ENCODE assay signal across 25 cellular contexts in the genomic region with DNA sequence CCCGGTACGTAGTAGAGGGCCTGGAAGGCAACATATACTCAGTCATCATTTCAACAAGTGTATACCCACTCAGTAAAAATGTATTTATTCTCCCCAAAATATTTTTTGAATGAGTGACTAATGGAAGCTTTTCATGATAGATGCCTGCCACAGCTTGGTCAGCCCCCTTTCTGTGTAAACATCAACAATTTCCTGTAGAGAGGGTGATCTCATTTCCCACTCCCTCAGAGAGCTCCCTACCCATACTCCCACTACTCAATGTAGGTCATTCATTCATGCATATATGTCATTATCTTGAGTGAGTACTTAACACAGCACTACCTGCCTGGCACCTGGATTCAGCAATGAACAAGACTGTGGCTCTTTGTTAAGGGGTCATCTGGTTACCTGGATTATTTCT.
DNase-seq lines count a peak whose midpoint lies in the region; ATAC-seq, FAIRE-seq and TF ChIP-seq lines count a peak whose summit lies in the region.
"Had no signal": no experiment of that assay in that cellular context is flagged by ENCODE, and none has a peak within 500 bp of the region (broad histone marks: within the 10 kb centered on the region; RNA-seq: fewer than 3 reads in every experiment).

No MANE protein-coding gene starts in this region.

- intact Hi-C loops in activated CD4-positive, alpha-beta T cell treated with anti-CD3 and anti-CD28 coated beads, Interleukin-2, amount 10 ng/mL, durations not matched to agents 24 days and 14 days (cut with micrococcal nuclease), result no loop called here
- intact Hi-C loops in endothelial cell of umbilical vein (cut with micrococcal nuclease), result no loop called here

- TF ChIP-seq POLR2A in endothelial cell of umbilical vein (IDR thresholded peaks at IDR 0.05; ENCODE audit: low read depth, low read length), result no peak

- no peak for TF ChIP-seq CTCF in endothelial cell of umbilical vein (IDR thresholded peaks at IDR 0.05; ENCODE audit: extremely low read depth in 1 of 2, insufficient read depth in 1 of 2, low read depth in 1 of 2, low read length in 2 of 2)

- H3K79me2 ChIP-seq in endothelial cell of umbilical vein (ENCODE audit: control insufficient read depth, insufficient read depth, low read length), result no peaks in the 10 kb centered on the region

- H3K27me3 Mint-ChIP-seq in activated CD4-positive, alpha-beta T cell treated with anti-CD3 and anti-CD28 coated beads, Interleukin-2, amount 10 ng/mL, durations not matched to agents 24 days and 14 days, result no peaks in the 10 kb centered on the region

- no peaks in the 10 kb centered on the region for H3K36me3 ChIP-seq in endothelial cell of umbilical vein (ENCODE audit: control insufficient read depth in 2 of 2, extremely low read depth in 1 of 2, insufficient read depth in 2 of 2, low read length in 2 of 2)
- H3K36me3 ChIP-seq: BE2C, SJCRH30 had no signal

- H3K27me3 ChIP-seq in endothelial cell of umbilical vein (ENCODE audit: control insufficient read depth in 2 of 2, insufficient read depth in 2 of 2, low read length in 2 of 2), result no peaks in the 10 kb centered on the region
- H3K27me3 ChIP-seq: BE2C had no signal

- no TSS peak for BruUV-seq in endothelial cell of umbilical vein (replicated peaks; lab: Mats Ljungman, UMichigan)

- dilution Hi-C loops in endothelial cell of umbilical vein (cut with MboI; ENCODE audit: extremely low pct_ligation_motif_present, low sequenced_read_pairs), result no loop called here

- H3K27ac Mint-ChIP-seq in activated CD4-positive, alpha-beta T cell treated with anti-CD3 and anti-CD28 coated beads, Interleukin-2, amount 10 ng/mL, durations not matched to agents 24 days and 14 days, result no peak overlapping the region
- H3K27ac Mint-ChIP-seq: CD14-positive monocyte; CD8-positive, alpha-beta memory T cell had no signal

- H3K9me3 Mint-ChIP-seq in activated CD4-positive, alpha-beta T cell treated with anti-CD3 and anti-CD28 coated beads, Interleukin-2, amount 10 ng/mL, durations not matched to agents 24 days and 14 days, result no peaks in the 10 kb centered on the region

- CTCF ChIA-PET in endothelial cell of umbilical vein (lab: Charles Lee), result interaction anchor here (1.0 kb wide), 2 partner anchors 9 to 82 kb away, joined by 4 to 5 read pairs; a partner anchor contains a TSS

- H3K4me1 Mint-ChIP-seq in activated CD4-positive, alpha-beta T cell treated with anti-CD3 and anti-CD28 coated beads, Interleukin-2, amount 10 ng/mL, durations not matched to agents 24 days and 14 days, result no peaks in the 10 kb centered on the region
- H3K4me1 Mint-ChIP-seq: CD14-positive monocyte; CD8-positive, alpha-beta memory T cell had no signal

- no peaks in the 10 kb centered on the region for H3K4me1 ChIP-seq in endothelial cell of umbilical vein (ENCODE audit: control insufficient read depth, extremely low read depth, insufficient read depth, low read length)
- H3K4me1 ChIP-seq: BE2C, SJCRH30 had no signal

- H3K9ac ChIP-seq in endothelial cell of umbilical vein (replicated peaks; ENCODE audit: extremely low read depth, insufficient read depth, low read length), result no peak overlapping the region

- POLR2A ChIA-PET in endothelial cell of umbilical vein (lab: Charles Lee), result interaction anchor here (1.1 kb wide), 1 partner anchor 82 kb away, joined by 3 read pairs; a partner anchor contains a TSS

- DNase-seq in activated CD4-positive, alpha-beta T cell treated with anti-CD3 and anti-CD28 coated beads, Interleukin-2, amount 10 ng/mL, durations not matched to agents 24 days and 14 days, result peak; percentile 13
- no peak for DNase-seq in activated CD4-positive, alpha-beta T cell treated with anti-CD3 and anti-CD28 coated beads for 48 hours
- DNase-seq in HT1080 (ENCODE audit: low read depth) (peak; percentile 7), endothelial cell of umbilical vein (ENCODE audit: low read depth, low spot score) (peak; percentile 51), pulmonary artery endothelial cell (ENCODE audit: low read depth, low spot score) (peak; percentile 22), ureter (ENCODE audit: low spot score) (no peak), putamen (ENCODE audit: low spot score) (no peak)
- DNase-seq: BE2C; Calu3; CD8-positive, alpha-beta memory T cell; DMS153; GF-D8; NCI-H1092 treated with DMSO at 0.1 percent for 48 hours; NCI-H146; NCI-H1930; NCI-H2227 treated with DMSO at 0.1 percent for 48 hours; NCI-H510A treated with DMSO at 0.1 percent for 48 hours; NCI-H774; SJCRH30 had no signal

- H3K27ac ChIP-seq in endothelial cell of umbilical vein (ENCODE audit: insufficient read depth, low read depth, low read length), result no peak overlapping the region
- H3K27ac ChIP-seq: SJCRH30 had no signal

- no peak overlapping the region for H2AFZ ChIP-seq in endothelial cell of umbilical vein (ENCODE audit: low read depth, low read length)

- no peak overlapping the region for H3K4me3 Mint-ChIP-seq in activated CD4-positive, alpha-beta T cell treated with anti-CD3 and anti-CD28 coated beads, Interleukin-2, amount 10 ng/mL, durations not matched to agents 24 days and 14 days
- H3K4me3 Mint-ChIP-seq: CD14-positive monocyte; CD8-positive, alpha-beta memory T cell had no signal

- no peaks in the 10 kb centered on the region for H4K20me1 ChIP-seq in endothelial cell of umbilical vein (replicated peaks; ENCODE audit: control insufficient read depth, extremely low read depth, insufficient read depth, low read length)

- no peak for FAIRE-seq in endothelial cell of umbilical vein (lab: Jason Lieb, UNC)
- FAIRE-seq: GM12891 had no signal

- no peak overlapping the region for H3K4me2 ChIP-seq in endothelial cell of umbilical vein (ENCODE audit: insufficient read depth, low read length)

- H3K9me1 ChIP-seq in endothelial cell of umbilical vein (replicated peaks; ENCODE audit: control insufficient read depth, extremely low read depth, insufficient read depth, low read length), result no peaks in the 10 kb centered on the region

- ATAC-seq in GM21737 (IDR thresholded peaks at IDR 0.05; ENCODE audit: unreplicated experiment), result no peak
- ATAC-seq: HCT116, Right ventricle myocardium inferior, SK-N-SH treated with all-trans-retinoic acid at 6 μM for 48 hours had no signal

- no peaks in the 10 kb centered on the region for H3K9me3 ChIP-seq in endothelial cell of umbilical vein (replicated peaks; ENCODE audit: control insufficient read depth, insufficient read depth, low read length)
- H3K9me3 ChIP-seq: BE2C, SJCRH30 had no signal

- H3K36me3 Mint-ChIP-seq in activated CD4-positive, alpha-beta T cell treated with anti-CD3 and anti-CD28 coated beads, Interleukin-2, amount 10 ng/mL, durations not matched to agents 24 days and 14 days (ENCODE audit: low read depth), result no peaks in the 10 kb centered on the region
- H3K36me3 Mint-ChIP-seq: CD14-positive monocyte; CD8-positive, alpha-beta memory T cell had no signal

- no peak overlapping the region for H3K4me3 ChIP-seq in endothelial cell of umbilical vein (replicated peaks in 1 of 3; ENCODE audit: insufficient read depth in 1 of 3, low read depth in 1 of 3, low read length in 3 of 3)
- H3K4me3 ChIP-seq: SJCRH30 had no signal

TF ChIP-seq in endothelial cell of umbilical vein, 7 proteins besides CTCF, POLR2A, EP300 and RAD21:
- no peak for TF ChIP-seq EZH2 (IDR thresholded peaks at IDR 0.05; ENCODE audit: borderline replicate concordance, low read depth, low read length, severe bottlenecking)
- TF ChIP-seq MYC (IDR thresholded peaks at IDR 0.05; ENCODE audit: low read depth, low read length), result no peak
- TF ChIP-seq POLR2AphosphoS5 (IDR thresholded peaks at IDR 0.05; ENCODE audit: insufficient read depth, low read depth, low read length), result no peak
- TF ChIP-seq JUN (IDR thresholded peaks at IDR 0.05; ENCODE audit: borderline replicate concordance, insufficient read depth, insufficient read length, low read depth), result peak; percentile 48
- peak; percentile 60 for TF ChIP-seq FOS (IDR thresholded peaks at IDR 0.05; ENCODE audit: borderline replicate concordance, insufficient read depth, low read length)
- TF ChIP-seq, protein P1, sequence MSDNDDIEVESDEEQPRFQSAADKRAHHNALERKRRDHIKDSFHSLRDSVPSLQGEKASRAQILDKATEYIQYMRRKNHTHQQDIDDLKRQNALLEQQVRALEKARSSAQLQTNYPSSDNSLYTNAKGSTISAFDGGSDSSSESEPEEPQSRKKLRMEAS (IDR thresholded peaks at IDR 0.05; ENCODE audit: insufficient read depth, insufficient read length), result no peak
- TF ChIP-seq GATA2 (IDR thresholded peaks at IDR 0.05; ENCODE audit: insufficient read depth, insufficient read length, low read depth, low read length), result no peak

Comparison
In these comparisons a context has a peak if more than half of its experiments do, and no peak if none do; other contexts are left out.
1. DNase-seq: peak in activated CD4-positive, alpha-beta T cell treated with anti-CD3 and anti-CD28 coated beads, Interleukin-2, amount 10 ng/mL, durations not matched to agents 24 days and 14 days (single experiment), HT1080 (single experiment), endothelial cell of umbilical vein (single experiment) and pulmonary artery endothelial cell (single experiment); none in activated CD4-positive, alpha-beta T cell treated with anti-CD3 and anti-CD28 coated beads for 48 hours (single experiment), ureter (single experiment) and putamen (single experiment).